In the genomic region with DNA sequence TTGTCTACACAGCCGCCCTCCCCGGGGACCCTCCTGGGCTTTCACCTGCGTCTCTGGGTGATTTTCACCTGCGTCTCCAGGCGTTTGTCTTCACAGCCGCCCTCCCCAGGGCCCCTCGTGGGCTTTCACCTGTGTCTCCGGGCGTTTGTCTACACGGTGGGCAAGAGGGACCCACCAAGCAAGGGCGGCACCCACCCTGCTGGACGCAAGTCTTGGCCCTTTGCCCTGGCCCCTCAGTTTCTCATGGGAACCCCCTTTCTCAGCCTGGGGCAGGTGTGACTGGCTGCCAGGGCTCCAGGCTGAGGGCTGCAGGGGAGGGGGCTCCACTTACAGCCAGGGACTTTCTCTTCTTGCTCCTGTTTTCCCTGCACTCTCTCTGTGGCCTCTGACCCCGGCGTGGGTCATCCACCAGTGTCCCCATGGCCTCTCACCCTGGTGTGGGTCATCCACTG, we compare ENCODE assay signal across 21 cellular contexts.
DNase-seq lines count a peak whose midpoint lies in the region; ATAC-seq, FAIRE-seq and TF ChIP-seq lines count a peak whose summit lies in the region.
"Had no signal": no experiment of that assay in that cellular context is flagged by ENCODE, and none has a peak within 500 bp of the region (broad histone marks: within the 10 kb centered on the region; RNA-seq: fewer than 3 reads in every experiment).

No MANE protein-coding gene starts in this region.

- intact Hi-C loops in sigmoid colon (cut with DNase I), result no loop called here

- H2BK20ac ChIP-seq in H1 (ENCODE audit: low read length), result peak overlapping the region; percentile 32; the same call in 1 of the 2 replicates

- peak overlapping the region; percentile 32 for H3K4ac ChIP-seq in H1 (replicated peaks; ENCODE audit: insufficient read length, low read depth, low read length)

- H3K4me3 ChIP-seq in GM23338 (no peak overlapping the region), H1 (ENCODE audit: extremely low read depth in 1 of 4, insufficient read depth in 2 of 4, low read depth in 3 of 4, low read length in 4 of 4) (no peak overlapping the region), sigmoid colon (no peak overlapping the region)
- H3K4me3 ChIP-seq: Peyer's patch had no signal

- TF ChIP-seq POLR2A in H1 (IDR thresholded peaks at IDR 0.05; ENCODE audit: control extremely low read depth in 1 of 2, low read depth in 2 of 2, low read length in 2 of 2), result no peak
- TF ChIP-seq POLR2A in sigmoid colon (IDR thresholded peaks at IDR 0.05), result no peak

- ATAC-seq in activated naive CD8-positive, alpha-beta T cell treated with anti-CD3 and anti-CD28 coated beads, Interleukin-2, amount 10 ng/mL, durations not matched to agents 7 days and 5 days (ENCODE audit: low read depth), result no peak
- ATAC-seq in activated naive CD8-positive, alpha-beta T cell treated with anti-CD3 and anti-CD28 coated beads, Interleukin-2, amount 50 U/mL, for 24 hours, result no peak
- no peak; the same call in 1 of the 3 replicates for ATAC-seq in GM23338
- no peak for ATAC-seq in HG02571 (IDR thresholded peaks at IDR 0.05; ENCODE audit: unreplicated experiment)

- H3K27me3 ChIP-seq in GM23338 (ENCODE audit: insufficient read depth) (no peaks in the 10 kb centered on the region), H1 (replicated peaks in 1 of 4; ENCODE audit: control insufficient read depth in 3 of 4, extremely low read depth in 1 of 4, insufficient read depth in 3 of 4, low read length in 3 of 4) (peaks cover 0 to 32% (median 17%) of the 10 kb centered on the region in 4 experiments; a peak in 5 of 7 replicates), sigmoid colon (peaks cover 15 to 83% (median 57%) of the 10 kb centered on the region in 3 donors)

- no peak for TF ChIP-seq RAD21 in H1 (IDR thresholded peaks at IDR 0.05 in 1 of 2, conservative IDR thresholded peaks at IDR 0.05 in 1 of 2; ENCODE audit: low read depth in 2 of 2, low read length in 2 of 2)

- H3K4me1 Mint-ChIP-seq in activated naive CD8-positive, alpha-beta T cell treated with anti-CD3 and anti-CD28 coated beads, Interleukin-2, amount 10 ng/mL, durations not matched to agents 7 days and 5 days, result no peaks in the 10 kb centered on the region
- H3K4me1 Mint-ChIP-seq in activated naive CD8-positive, alpha-beta T cell treated with anti-CD3 and anti-CD28 coated beads, Interleukin-2, amount 50 U/mL, for 24 hours, result no peaks in the 10 kb centered on the region
- H3K4me1 Mint-ChIP-seq in GM23338, result peaks cover 26% of the 10 kb centered on the region

- 0 out of 2 replicates have a peak, but pooled peaks cover 2% of the 10 kb centered on the region for H3K79me1 ChIP-seq in H1 (ENCODE audit: low read depth, low read length)

- H2BK120ac ChIP-seq in H1 (replicated peaks; ENCODE audit: low read depth, low read length), result peak overlapping the region; percentile 54

- FAIRE-seq in H1 (lab: Jason Lieb, UNC), result no peak
- FAIRE-seq: A204.1, D721Med, GM18507, GM19239 had no signal

- H2BK5ac ChIP-seq in H1 (ENCODE audit: low read depth, low read length), result peak overlapping the region; percentile 35; the same call in 1 of the 2 replicates

- peaks cover 3% of the 10 kb centered on the region for H3K9me3 Mint-ChIP-seq in activated naive CD8-positive, alpha-beta T cell treated with anti-CD3 and anti-CD28 coated beads, Interleukin-2, amount 10 ng/mL, durations not matched to agents 7 days and 5 days
- H3K9me3 Mint-ChIP-seq in activated naive CD8-positive, alpha-beta T cell treated with anti-CD3 and anti-CD28 coated beads, Interleukin-2, amount 50 U/mL, for 24 hours, result peaks cover 4% of the 10 kb centered on the region
- H3K9me3 Mint-ChIP-seq in GM23338, result no peaks in the 10 kb centered on the region

- no peak for TF ChIP-seq EP300 in H1 (IDR thresholded peaks at IDR 0.05; ENCODE audit: borderline replicate concordance in 1 of 2, low read depth in 2 of 2, low read length in 2 of 2)
- TF ChIP-seq EP300 in sigmoid colon (IDR thresholded peaks at IDR 0.05), result no peak

- 0 out of 2 replicates have a peak overlapping the region, but pooled peaks have one; percentile 39 for H2BK12ac ChIP-seq in H1 (ENCODE audit: low read depth, low read length)

- peak; percentile 19 for DNase-seq in activated naive CD8-positive, alpha-beta T cell treated with anti-CD3 and anti-CD28 coated beads, Interleukin-2, amount 10 ng/mL, durations not matched to agents 7 days and 5 days
- DNase-seq in activated naive CD8-positive, alpha-beta T cell treated with anti-CD3 and anti-CD28 coated beads, Interleukin-2, amount 50 U/mL, for 24 hours, result no peak
- DNase-seq in GM23338 (ENCODE audit: low spot score), result no peak
- DNase-seq in H1 (ENCODE audit: low read depth in 1 of 2, low spot score in 2 of 2), result peak in 1 of 2 experiments; percentile 49
- DNase-seq in sigmoid colon, result peak; percentile 47
- DNase-seq in stimulated activated CD4-positive, alpha-beta T cell treated with anti-CD3 and anti-CD28 coated beads, Interleukin-1b, Interleukin-23, amount 100 ng/mL, for 48 hours, result no peak
- no peak for DNase-seq in NCI-H510A (lab: John Stamatoyannopoulos, UW)
- DNase-seq: GDM1; Karpas-422; NCI-H187 treated with DMSO at 0.1 percent for 48 hours; NCI-H2107; NCI-H2227 treated with DMSO at 0.1 percent for 48 hours; NCI-H510A treated with DMSO at 0.1 percent for 48 hours; NK-92 treated with Interleukin-12 subunit alpha and Interleukin-12 subunit beta, amount 100 ng/mL, for 24 hours had no signal

- peaks cover 5% of the 10 kb centered on the region; the same call in 1 of the 2 replicates for H3K9me2 ChIP-seq in GM23338 (ENCODE audit: insufficient read depth)

- no peak overlapping the region for H4K8ac ChIP-seq in H1 (ENCODE audit: extremely low read depth, insufficient read depth, low read length)

- H4K91ac ChIP-seq in H1 (replicated peaks; ENCODE audit: insufficient read length, low read length), result peak overlapping the region; percentile 61

- no peaks in the 10 kb centered on the region for H3K36me3 Mint-ChIP-seq in activated naive CD8-positive, alpha-beta T cell treated with anti-CD3 and anti-CD28 coated beads, Interleukin-2, amount 10 ng/mL, durations not matched to agents 7 days and 5 days
- no peaks in the 10 kb centered on the region for H3K36me3 Mint-ChIP-seq in activated naive CD8-positive, alpha-beta T cell treated with anti-CD3 and anti-CD28 coated beads, Interleukin-2, amount 50 U/mL, for 24 hours (ENCODE audit: low read depth)
- H3K36me3 Mint-ChIP-seq in GM23338 (ENCODE audit: low read depth), result no peaks in the 10 kb centered on the region

- no peak overlapping the region for H3K27ac Mint-ChIP-seq in activated naive CD8-positive, alpha-beta T cell treated with anti-CD3 and anti-CD28 coated beads, Interleukin-2, amount 10 ng/mL, durations not matched to agents 7 days and 5 days
- H3K27ac Mint-ChIP-seq in activated naive CD8-positive, alpha-beta T cell treated with anti-CD3 and anti-CD28 coated beads, Interleukin-2, amount 50 U/mL, for 24 hours, result no peak overlapping the region
- H3K27ac Mint-ChIP-seq in GM23338, result no peak overlapping the region

- no peak overlapping the region; the same call in 1 of the 2 replicates for H3K18ac ChIP-seq in H1 (ENCODE audit: extremely low read depth, low read length)

- H4K5ac ChIP-seq in H1 (ENCODE audit: insufficient read length, low read depth, low read length), result peak overlapping the region; percentile 10

- no peak overlapping the region for H2BK15ac ChIP-seq in H1 (ENCODE audit: low read length)

- H3F3A ChIP-seq in GM23338 (replicated peaks; ENCODE audit: low read depth), result peaks cover 5% of the 10 kb centered on the region; the same call in 1 of the 2 replicates

- CTCF ChIA-PET in H1 (lab: Charles Lee; ENCODE audit: partially characterized antibody), result interaction anchor here (1.0 kb wide), 1 partner anchor 16 kb away, joined by 3 read pairs; no protein-coding TSS in a partner anchor

- POLR2A ChIA-PET in activated naive CD8-positive, alpha-beta T cell treated with anti-CD3 and anti-CD28 coated beads, Interleukin-2, amount 10 ng/mL, durations not matched to agents 7 days and 5 days (lab: Charles Lee), result no interaction called here
- POLR2A ChIA-PET in H1 (lab: Charles Lee; ENCODE audit: partially characterized antibody), result no interaction called here

- peaks cover 11% of the 10 kb centered on the region for H3K27me3 Mint-ChIP-seq in activated naive CD8-positive, alpha-beta T cell treated with anti-CD3 and anti-CD28 coated beads, Interleukin-2, amount 10 ng/mL, durations not matched to agents 7 days and 5 days
- peaks cover 19% of the 10 kb centered on the region for H3K27me3 Mint-ChIP-seq in activated naive CD8-positive, alpha-beta T cell treated with anti-CD3 and anti-CD28 coated beads, Interleukin-2, amount 50 U/mL, for 24 hours
- H3K27me3 Mint-ChIP-seq in GM23338 (ENCODE audit: insufficient read depth, low read depth, poor library complexity), result peaks cover 26% of the 10 kb centered on the region

- H3K23me2 ChIP-seq in H1 (ENCODE audit: low read depth, low read length), result peaks cover 12% of the 10 kb centered on the region; the same call in 1 of the 2 replicates

- no peaks in the 10 kb centered on the region for H3K36me3 ChIP-seq in GM23338 (ENCODE audit: insufficient read depth)
- H3K36me3 ChIP-seq in H1 (ENCODE audit: control insufficient read depth in 2 of 4, insufficient read depth in 4 of 4, low read length in 3 of 4), result no peaks in the 10 kb centered on the region
- H3K36me3 ChIP-seq in sigmoid colon, result no peaks in the 10 kb centered on the region
- H3K36me3 ChIP-seq: Peyer's patch had no signal

- H3K4me1 ChIP-seq in GM23338 (ENCODE audit: insufficient read depth), result no peaks in the 10 kb centered on the region; the same call in 1 of the 2 replicates
- peaks cover 0 to 28% (median 18%) of the 10 kb centered on the region in 4 experiments; a peak in 6 of 7 replicates for H3K4me1 ChIP-seq in H1 (replicated peaks in 1 of 4; ENCODE audit: control insufficient read depth in 3 of 4, insufficient read depth in 4 of 4, low read length in 3 of 4)
- no peaks in the 10 kb centered on the region for H3K4me1 ChIP-seq in sigmoid colon
- H3K4me1 ChIP-seq: Peyer's patch had no signal

- H2AK5ac ChIP-seq in H1 (ENCODE audit: low read depth, low read length), result no peak overlapping the region

- no peak overlapping the region for H3K4me3 Mint-ChIP-seq in activated naive CD8-positive, alpha-beta T cell treated with anti-CD3 and anti-CD28 coated beads, Interleukin-2, amount 10 ng/mL, durations not matched to agents 7 days and 5 days
- H3K4me3 Mint-ChIP-seq in activated naive CD8-positive, alpha-beta T cell treated with anti-CD3 and anti-CD28 coated beads, Interleukin-2, amount 50 U/mL, for 24 hours, result no peak overlapping the region
- H3K4me3 Mint-ChIP-seq in GM23338, result no peak overlapping the region; the same call in 2 of the 3 replicates

- H4K20me1 ChIP-seq in GM23338 (replicated peaks; ENCODE audit: insufficient read depth) (no peaks in the 10 kb centered on the region), H1 (replicated peaks in 1 of 2; ENCODE audit: control insufficient read depth in 1 of 2, insufficient read depth in 2 of 2, low read length in 2 of 2) (no peaks in the 10 kb centered on the region)

- H3K79me2 ChIP-seq in GM23338 (replicated peaks; ENCODE audit: insufficient read depth) (no peaks in the 10 kb centered on the region), H1 (ENCODE audit: control insufficient read depth in 1 of 2, insufficient read depth in 2 of 2, low read length in 2 of 2) (no peaks in the 10 kb centered on the region)

- no peak overlapping the region for H3K56ac ChIP-seq in H1 (replicated peaks; ENCODE audit: insufficient read length, low read depth, low read length)

- H2AFZ ChIP-seq in GM23338 (no peak overlapping the region), H1 (ENCODE audit: low read length) (no peak overlapping the region)

- no peaks in the 10 kb centered on the region for H3K9me3 ChIP-seq in H1 (ENCODE audit: insufficient read depth in 2 of 2, low read depth in 1 of 2, low read length in 1 of 2)
- no peaks in the 10 kb centered on the region for H3K9me3 ChIP-seq in sigmoid colon
- H3K9me3 ChIP-seq: Peyer's patch had no signal

- H3K4me2 ChIP-seq in GM23338 (peak overlapping the region; percentile 43; the same call in 1 of the 2 replicates), H1 (ENCODE audit: insufficient read depth in 1 of 2, low read depth in 2 of 2, low read length in 2 of 2) (no peak overlapping the region)

- H3K23ac ChIP-seq in H1 (ENCODE audit: insufficient read length), result no peak overlapping the region

- H3K27ac ChIP-seq in GM23338 (ENCODE audit: low read depth) (no peak overlapping the region), H1 (ENCODE audit: low read depth, low read length) (no peak overlapping the region; the same call in 1 of the 2 replicates), sigmoid colon (no peak overlapping the region)
- H3K27ac ChIP-seq: C4-2B, Peyer's patch had no signal

- no peak for TF ChIP-seq CTCF in GM23338 (conservative IDR thresholded peaks at IDR 0.05; ENCODE audit: low read depth in 2 of 2)
- TF ChIP-seq CTCF in H1 (IDR thresholded peaks at IDR 0.05; ENCODE audit: control extremely low read depth in 1 of 3, insufficient read depth in 1 of 3, low read depth in 1 of 3, low read length in 3 of 3), result no peak
- no peak for TF ChIP-seq CTCF in sigmoid colon (IDR thresholded peaks at IDR 0.05)

- no peak overlapping the region for H3K14ac ChIP-seq in H1 (ENCODE audit: insufficient read length)

- 74% methylated on average over 10 of the region's 14 CpGs; no CpG with 5 or more reads in 1 of the 2 experiments for WGBS in H1 (ENCODE audit: extremely low coverage in 1 of 2, insufficient coverage in 1 of 2, insufficient read length in 1 of 2, insufficient replicate concordance in 2 of 2, low coverage in 1 of 2, low lambda C conversion rate in 2 of 2, missing lambda C conversion rate in 1 of 2), 2 experiments
- 31 to 72% methylated on average over 14 of the region's 14 CpGs for WGBS in sigmoid colon, 2 donors

- H3K9ac ChIP-seq in H1 (replicated peaks in 1 of 4; ENCODE audit: extremely low read depth in 1 of 4, low read depth in 3 of 4, low read length in 3 of 4), result no peak overlapping the region

Comparison
In these comparisons a context has a peak if more than half of its experiments do, and no peak if none do; other contexts are left out.
1. DNase-seq: peak in activated naive CD8-positive, alpha-beta T cell treated with anti-CD3 and anti-CD28 coated beads, Interleukin-2, amount 10 ng/mL, durations not matched to agents 7 days and 5 days (single experiment) and sigmoid colon (single experiment); none in activated naive CD8-positive, alpha-beta T cell treated with anti-CD3 and anti-CD28 coated beads, Interleukin-2, amount 50 U/mL, for 24 hours (single experiment), GM23338 (single experiment), stimulated activated CD4-positive, alpha-beta T cell treated with anti-CD3 and anti-CD28 coated beads, Interleukin-1b, Interleukin-23, amount 100 ng/mL, for 48 hours (single experiment) and NCI-H510A (single experiment).